8 cellular contexts compared by ENCODE assay signal in the genomic region with DNA sequence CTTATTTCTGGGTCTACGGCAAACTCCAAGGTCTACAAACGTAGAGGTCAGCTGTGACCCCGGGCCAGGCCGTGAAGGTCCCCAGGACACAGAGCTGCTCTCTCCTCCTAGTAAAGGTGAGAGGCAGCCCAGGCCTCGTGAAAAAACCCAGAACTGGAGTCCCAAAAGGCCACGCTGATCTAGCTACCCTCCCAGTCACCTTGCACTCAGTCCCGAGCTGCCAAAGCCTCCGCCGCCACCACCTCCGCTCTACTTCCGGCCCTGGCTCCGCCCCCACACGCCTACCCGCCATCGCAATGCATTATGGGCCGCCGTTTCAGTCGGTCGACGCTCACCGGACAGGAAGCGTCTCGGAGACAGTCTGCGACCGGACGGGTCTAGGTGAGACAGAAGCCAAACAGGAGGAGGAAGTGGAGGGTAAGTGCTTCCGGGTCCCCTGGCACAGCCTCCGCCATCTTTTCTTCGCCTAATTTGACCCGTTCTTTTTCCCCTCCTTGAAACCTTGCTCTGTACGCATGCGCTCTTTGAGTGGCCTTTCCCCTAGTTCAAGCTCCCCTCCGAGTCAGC. TPM values are rescaled to one million over a fixed set of nuclear protein-coding genes. Genes with fewer than 3 reads are reported as not detected.
DNase-seq lines count a peak whose midpoint lies in the region; ATAC-seq and TF ChIP-seq lines count a peak whose summit lies in the region.

ATP5PF (minus strand) TSS at position 251 of the 567 bp plus-strand sequence. CDS start 5,110 bp downstream, outside the sequence.
GABPA (plus strand) TSS at position 319 of the 567 bp plus-strand sequence. CDS start 6,627 bp downstream, outside the sequence.

- H3K27ac ChIP-seq in testis: peak within 1 kb of the TSS; percentile 96 to 99

- peaks cover 16 to 26% of the 10 kb centered on the region in 2 donors for H3K36me3 Mint-ChIP-seq in activated naive CD4-positive, alpha-beta T cell treated with anti-CD3 and anti-CD28 coated beads, Interleukin-2, amount 50 U/mL, for 72 hours

- no peaks in the 10 kb centered on the region for H3K9me3 Mint-ChIP-seq in activated naive CD4-positive, alpha-beta T cell treated with anti-CD3 and anti-CD28 coated beads, Interleukin-2, amount 50 U/mL, for 72 hours

- no peaks in the 10 kb centered on the region for H3K36me3 ChIP-seq in testis (ENCODE audit: low read depth, missing control alignments)

- H3K9me3 ChIP-seq in testis: no peaks in the 10 kb centered on the region

- TF ChIP-seq POLR2A in testis (IDR thresholded peaks at IDR 0.05): peak; percentile 66

- intact Hi-C loops in testis (cut with DNase I; ENCODE audit: low total_unique reads): no loop called here

- H3K4me1 ChIP-seq in testis: peaks cover 17% of the 10 kb centered on the region

- no peaks in the 10 kb centered on the region for H3K27me3 ChIP-seq in testis

- 0% methylated on average over 16 to 33 of the region's 33 CpGs for WGBS in testis, 2 donors

- DNase-seq in NCI-H1092 treated with DMSO at 0.1 percent for 48 hours (lab: John Stamatoyannopoulos, UW): peak; percentile 99
- DNase-seq in SKM-1 (lab: John Stamatoyannopoulos, UW; ENCODE audit: unreplicated experiment): peak; percentile 98
- DNase-seq in activated naive CD4-positive, alpha-beta T cell treated with anti-CD3 and anti-CD28 coated beads, Interleukin-2, amount 50 U/mL, for 72 hours (ENCODE audit: low spot score in 2 of 2): peak; percentile 96 to 97
- peak; percentile 99 for DNase-seq in glomerular visceral epithelial cell (ENCODE audit: extremely low spot score)
- peak; percentile 95 for DNase-seq in omental fat pad (ENCODE audit: low spot score)
- DNase-seq in testis: peak; percentile 98

- H3K27ac Mint-ChIP-seq in activated naive CD4-positive, alpha-beta T cell treated with anti-CD3 and anti-CD28 coated beads, Interleukin-2, amount 50 U/mL, for 72 hours: peak within 1 kb of the TSS; percentile 97 to 100

- TF ChIP-seq CTCF in omental fat pad (IDR thresholded peaks at IDR 0.05) (no peak), testis (IDR thresholded peaks at IDR 0.05) (peak in 1 of 3 experiments; percentile 19)

- ATAC-seq in HG02610 (IDR thresholded peaks at IDR 0.05; ENCODE audit: unreplicated experiment) (peak; percentile 91), omental fat pad (ENCODE audit: low FRiP score) (peak; percentile 99)
- ATAC-seq in activated naive CD4-positive, alpha-beta T cell treated with anti-CD3 and anti-CD28 coated beads, Interleukin-2, amount 50 U/mL, for 72 hours: peak; percentile 96 to 97

- H3K4me3 ChIP-seq in GM08714 (ENCODE audit: low read length): peak within 1 kb of the TSS; percentile 98
- H3K4me3 ChIP-seq in testis: peak within 1 kb of the TSS; percentile 79 to 98

RNA-seq across cellular contexts. Expression of gene ATP5PF, which starts in this region (rescaled TPM):
- 100 to 1,000 TPM; 114 to 139 TPM for total RNA-seq in activated naive CD4-positive, alpha-beta T cell treated with anti-CD3 and anti-CD28 coated beads, Interleukin-2, amount 50 U/mL, for 72 hours
- total RNA-seq in omental fat pad (100 to 1,000 TPM in 1 of 4 donors, 10 to 100 TPM in 3; 69.1 to 110 (median 94.1) TPM), testis (100 to 1,000 TPM; 120 to 125 TPM)
- 254 TPM for polyA plus RNA-seq in testis (ENCODE audit: insufficient read depth, low read depth, low replicate concordance)

RNA-seq across cellular contexts. Expression of gene GABPA, which starts in this region (rescaled TPM):
- total RNA-seq in activated naive CD4-positive, alpha-beta T cell treated with anti-CD3 and anti-CD28 coated beads, Interleukin-2, amount 50 U/mL, for 72 hours: 10 to 100 TPM; 19.1 to 26.4 TPM
- total RNA-seq in omental fat pad (10 to 100 TPM; 17.7 to 37.0 (median 20.2) TPM), testis (10 to 100 TPM; 27.3 TPM)
- polyA plus RNA-seq in testis (ENCODE audit: insufficient read depth, low read depth, low replicate concordance): 18.6 TPM

Comparison
In these comparisons a context has a peak if more than half of its experiments do, and no peak if none do; other contexts are left out.
1. Peak in every context shown above with its lines: DNase-seq, ATAC-seq, H3K4me3 ChIP-seq and H3K27ac ChIP-seq.